Comparison of ENCODE assay signal across 1 cellular context in genomic region chr7:90596745-90597526, GRCh38.
A peak's percentile ranks its signal among the peaks of the same experiment; 100 is the strongest.
TF ChIP-seq lines count a peak whose summit lies in the region.

No MANE protein-coding gene starts in this region.

TF ChIP-seq in H1, 55 proteins besides CTCF, POLR2A, EP300 and RAD21:
- TF ChIP-seq EZH2 (IDR thresholded peaks at IDR 0.05; ENCODE audit: low read depth, low read length, severe bottlenecking) (peak; percentile 34), SIN3A (conservative IDR thresholded peaks at IDR 0.05 in 1 of 2, IDR thresholded peaks at IDR 0.05 in 1 of 2; ENCODE audit: low read depth in 1 of 2, low read length in 2 of 2) (0 out of 4 replicates have a peak, but pooled peaks have one; percentile 30 to 46), BRCA1 (IDR thresholded peaks at IDR 0.05; ENCODE audit: low read depth, low read length) (no peak), JUND (IDR thresholded peaks at IDR 0.05; ENCODE audit: low read length) (no peak), E2F6 (IDR thresholded peaks at IDR 0.05) (no peak), KDM4A (IDR thresholded peaks at IDR 0.05; ENCODE audit: low read depth, low read length, severe bottlenecking) (peak; percentile 65), RFX5 (IDR thresholded peaks at IDR 0.05; ENCODE audit: borderline replicate concordance, low read depth, low read length) (no peak)
